ENCODE assay signal across 27 cellular contexts in genomic region chr3:107581230-107581629, GRCh38.
"Had no signal": no experiment of that assay in that cellular context is flagged by ENCODE, and none has a peak within 500 bp of the region (broad histone marks: within the 10 kb centered on the region; RNA-seq: fewer than 3 reads in every experiment).

No MANE protein-coding gene starts in this region.

- H3K27me3 Mint-ChIP-seq: effector memory CD8-positive, alpha-beta T cell had no signal

- H3K27ac ChIP-seq: esophagus squamous epithelium, heart right ventricle, lower lobe of right lung, ovary, psoas muscle, sigmoid colon, stomach, thyroid gland, vagina had no signal

- H3K27me3 ChIP-seq: esophagus squamous epithelium, heart right ventricle, ovary, sigmoid colon, stomach, thyroid gland, vagina had no signal

- H3K9me3 ChIP-seq: esophagus squamous epithelium, heart right ventricle, lower lobe of right lung, ovary, psoas muscle, sigmoid colon, stomach, thyroid gland, vagina had no signal

- H3K4me1 ChIP-seq: lower lobe of right lung, sigmoid colon, vagina had no signal

- H3K9me3 Mint-ChIP-seq: effector memory CD8-positive, alpha-beta T cell; immature natural killer cell; natural killer cell; stimulated activated effector memory CD8-positive, alpha-beta T cell treated with anti-CD3 and anti-CD28 coated beads, Interleukin-12 subunit alpha, Interleukin-12 subunit beta, amount 100 ng/mL, for 72 hours had no signal

- H3K4me3 Mint-ChIP-seq: effector memory CD8-positive, alpha-beta T cell; immature natural killer cell; natural killer cell; stimulated activated effector memory CD8-positive, alpha-beta T cell treated with anti-CD3 and anti-CD28 coated beads, Interleukin-12 subunit alpha, Interleukin-12 subunit beta, amount 100 ng/mL, for 72 hours had no signal

- H3K4me3 ChIP-seq: esophagus squamous epithelium, heart right ventricle, lower lobe of right lung, ovary, psoas muscle, sigmoid colon, stomach, thyroid gland, vagina had no signal

- H3K36me3 Mint-ChIP-seq: immature natural killer cell, natural killer cell had no signal

- FAIRE-seq: endometrium had no signal

- ATAC-seq: effector memory CD8-positive, alpha-beta T cell; heart right ventricle; left ventricle myocardium superior; lower lobe of right lung; natural killer cell; psoas muscle; right cardiac atrium; stimulated activated effector memory CD8-positive, alpha-beta T cell treated with anti-CD3 and anti-CD28 coated beads, Interleukin-12 subunit alpha, Interleukin-12 subunit beta, amount 100 ng/mL, for 72 hours had no signal

- H3K27ac Mint-ChIP-seq: effector memory CD8-positive, alpha-beta T cell; immature natural killer cell; natural killer cell; stimulated activated effector memory CD8-positive, alpha-beta T cell treated with anti-CD3 and anti-CD28 coated beads, Interleukin-12 subunit alpha, Interleukin-12 subunit beta, amount 100 ng/mL, for 72 hours had no signal

- DNase-seq: effector memory CD8-positive, alpha-beta T cell; erythroblast; esophagus squamous epithelium; foreskin melanocyte; glutamatergic neuron; heart right ventricle; hypothalamus; immature natural killer cell; islet precursor cell; kidney glomerular epithelial cell; left ventricle myocardium superior; lower lobe of right lung; natural killer cell; occipital lobe; ovary; psoas muscle; right cardiac atrium; sigmoid colon; stimulated activated CD4-positive, alpha-beta T cell treated with anti-CD3 and anti-CD28 coated beads, Interleukin-2, amount 100 ng/mL, for 24 hours; stimulated activated CD4-positive, alpha-beta T cell treated with anti-CD3 and anti-CD28 coated beads, Interleukin-4, amount 100 ng/mL, for 24 hours; stimulated activated naive CD4-positive, alpha-beta T cell treated with Interleukin-2 at 50 U/mL for 16 hours; stomach; thyroid gland; trophoblast cell had no signal

- H3K36me3 ChIP-seq: heart right ventricle, lower lobe of right lung, ovary, sigmoid colon, thyroid gland, vagina had no signal
